ENCODE assay signal across 13 cellular contexts in genomic region chr2:23673830-23674679, GRCh38.
DNase-seq lines count a peak whose midpoint lies in the region; ATAC-seq and TF ChIP-seq lines count a peak whose summit lies in the region.
"Had no signal": no experiment of that assay in that cellular context is flagged by ENCODE, and none has a peak within 500 bp of the region (broad histone marks: within the 10 kb centered on the region; RNA-seq: fewer than 3 reads in every experiment).

No MANE protein-coding gene starts in this region.

- H3K4me3 ChIP-seq in DND-41 (ENCODE audit: low read depth in 1 of 2, low read length in 2 of 2) = no peak overlapping the region
- H3K4me3 ChIP-seq: body of pancreas, lower lobe of right lung had no signal

- no peaks in the 10 kb centered on the region for H3K23me2 ChIP-seq in H9 (ENCODE audit: insufficient read length, low read depth, low read length, poor library complexity, severe bottlenecking)

- no CpG with 5 or more reads among the region's 12 CpGs for WGBS in H9 (ENCODE audit: extremely low coverage, insufficient read length, low lambda C conversion rate)

- no peak overlapping the region for H2BK15ac ChIP-seq in H9 (ENCODE audit: low read depth, low read length)

- H3K23ac ChIP-seq in H9 (ENCODE audit: insufficient read length, low read depth, low read length) = no peak overlapping the region

- H3K4me3 Mint-ChIP-seq in H9 (no peak overlapping the region), CD14-positive monocyte (no peak overlapping the region)

- no peak overlapping the region for H3K27ac ChIP-seq in DND-41 (ENCODE audit: low read length)
- no peak overlapping the region for H3K27ac ChIP-seq in H9 (ENCODE audit: insufficient read length, low read depth, low read length)
- H3K27ac ChIP-seq: body of pancreas, lower lobe of right lung had no signal

- ATAC-seq in DND-41 (ENCODE audit: insufficient read depth, low read depth) = peak; percentile 83
- ATAC-seq in GM21381 (IDR thresholded peaks at IDR 0.05; ENCODE audit: unreplicated experiment) = no peak
- no peak for ATAC-seq in sciatic nerve
- ATAC-seq in HG02642 (IDR thresholded peaks at IDR 0.05; ENCODE audit: poor library complexity, unreplicated experiment) = no peak
- ATAC-seq: body of pancreas, lower lobe of right lung had no signal

- no peaks in the 10 kb centered on the region for H3K36me3 ChIP-seq in DND-41 (ENCODE audit: insufficient read depth, low read length)
- H3K36me3 ChIP-seq: lower lobe of right lung had no signal

- H3K27me3 ChIP-seq in DND-41 (ENCODE audit: insufficient read depth, low read length, poor library complexity) = no peaks in the 10 kb centered on the region
- H3K27me3 ChIP-seq in H9 (ENCODE audit: insufficient read depth, low read length) = no peaks in the 10 kb centered on the region
- H3K27me3 ChIP-seq: body of pancreas had no signal

- no peak overlapping the region for H4K5ac ChIP-seq in H9 (ENCODE audit: insufficient read length, low read depth, low read length)

- no peak overlapping the region for H2BK5ac ChIP-seq in H9 (ENCODE audit: insufficient read length, low read length)

- H4K91ac ChIP-seq in H9 (ENCODE audit: insufficient read length, low read depth, low read length) = no peak overlapping the region

- H3K56ac ChIP-seq in H9 (ENCODE audit: insufficient read length, low read depth, low read length) = no peak overlapping the region

- no peak overlapping the region for H2BK120ac ChIP-seq in H9 (ENCODE audit: low read depth, low read length, poor library complexity, severe bottlenecking)

- no peak overlapping the region for H3K9ac ChIP-seq in DND-41 (ENCODE audit: low read depth, low read length)
- no peak overlapping the region for H3K9ac ChIP-seq in H9 (ENCODE audit: extremely low read depth, insufficient read length, low read length)

- H3K79me1 ChIP-seq in H9 (ENCODE audit: insufficient read depth, low read depth, low read length, poor library complexity, severe bottlenecking) = no peaks in the 10 kb centered on the region

- H4K8ac ChIP-seq in H9 (replicated peaks; ENCODE audit: insufficient read length, low read depth, low read length) = peak overlapping the region; percentile 4

- no peak overlapping the region for H2BK12ac ChIP-seq in H9 (ENCODE audit: insufficient read length, low read depth, low read length)

- no peak overlapping the region for H3K18ac ChIP-seq in H9 (ENCODE audit: insufficient read length, low read depth, low read length)

- DNase-seq in DND-41 (peak; percentile 58), H9 (peak; percentile 48), OCI-M1 (lab: John Stamatoyannopoulos, UW) (peak; percentile 46), iPS-NIHi7 (ENCODE audit: extremely low spot score) (peak; percentile 80), CD14-positive monocyte (ENCODE audit: low spot score) (no peak), sciatic nerve (ENCODE audit: low spot score) (no peak)
- DNase-seq: body of pancreas, Calu3, glutamatergic neuron, IMR-90, lower lobe of right lung had no signal

- H2AK5ac ChIP-seq in H9 (ENCODE audit: insufficient read length, low read length) = no peak overlapping the region

- H3K27ac Mint-ChIP-seq in H9 = peak overlapping the region in 1 of 3 experiments; percentile 16; a peak in 1 of 7 replicates
- no peak overlapping the region for H3K27ac Mint-ChIP-seq in CD14-positive monocyte

- TF ChIP-seq CTCF in DND-41 (IDR thresholded peaks at IDR 0.05; ENCODE audit: borderline replicate concordance, extremely low read depth, low read length, poor library complexity, severe bottlenecking) = no peak
- peak; percentile 20; the same call in 1 of the 3 replicates for TF ChIP-seq CTCF in H9 (conservative IDR thresholded peaks at IDR 0.05)
- TF ChIP-seq CTCF in CD14-positive monocyte (IDR thresholded peaks at IDR 0.05) = no peak

- H2BK20ac ChIP-seq in H9 (ENCODE audit: low read depth, low read length, poor library complexity, severe bottlenecking) = no peak overlapping the region

- H3K4me1 ChIP-seq in DND-41 (ENCODE audit: insufficient read depth, low read length) (peaks cover 3% of the 10 kb centered on the region; the same call in 1 of the 2 replicates), H9 (ENCODE audit: insufficient read depth, low read length) (no peaks in the 10 kb centered on the region)
- H3K4me1 ChIP-seq: lower lobe of right lung had no signal

- peaks cover 0 to 4% (median 2%) of the 10 kb centered on the region in 3 experiments; a peak in 3 of 7 replicates for H3K36me3 Mint-ChIP-seq in H9 (ENCODE audit: insufficient read depth in 1 of 3, low read depth in 3 of 3)
- no peaks in the 10 kb centered on the region for H3K36me3 Mint-ChIP-seq in CD14-positive monocyte

- H3K4me2 ChIP-seq in DND-41 (ENCODE audit: insufficient read depth, low read length) (no peak overlapping the region), H9 (ENCODE audit: insufficient read depth, insufficient read length, low read length) (no peak overlapping the region)

- no peak overlapping the region for H2AFZ ChIP-seq in DND-41 (ENCODE audit: low read depth, low read length)
- H2AFZ ChIP-seq in H9 (ENCODE audit: low read length) = no peak overlapping the region

- H3K14ac ChIP-seq in H9 (ENCODE audit: insufficient read depth, low read length) = no peak overlapping the region

- H4K20me1 ChIP-seq in DND-41 (ENCODE audit: insufficient read depth, low read length) (peaks cover 13% of the 10 kb centered on the region), H9 (ENCODE audit: control insufficient read depth, insufficient read depth, insufficient read length) (no peaks in the 10 kb centered on the region)

- intact Hi-C loops in CD14-positive monocyte (cut with micrococcal nuclease) (no loop called here), sciatic nerve (cut with DNase I) (no loop called here)

- no peak overlapping the region for H3K4ac ChIP-seq in H9 (ENCODE audit: low read depth, low read length)

- no peaks in the 10 kb centered on the region for H3K79me2 ChIP-seq in DND-41 (ENCODE audit: insufficient read depth, low read length)
- H3K79me2 ChIP-seq in H9 (ENCODE audit: insufficient read depth, low read length) = no peaks in the 10 kb centered on the region

- H3K4me1 Mint-ChIP-seq in H9 = peaks cover 10 to 13% of the 10 kb centered on the region in 2 experiments
- no peaks in the 10 kb centered on the region for H3K4me1 Mint-ChIP-seq in CD14-positive monocyte

- H3K9me3 ChIP-seq in DND-41 (ENCODE audit: insufficient read depth, low read length, severe bottlenecking) (no peaks in the 10 kb centered on the region), H9 (ENCODE audit: control insufficient read depth, low read depth, low read length) (no peaks in the 10 kb centered on the region)
- H3K9me3 ChIP-seq: lower lobe of right lung had no signal

- no peak overlapping the region for H3T11ph ChIP-seq in H9 (ENCODE audit: low read length)

- H3K9me3 Mint-ChIP-seq in H9 = peaks cover 0 to 3% of the 10 kb centered on the region in 2 experiments; a peak in 2 of 5 replicates
- peaks cover under 1 to 10% (median 5%) of the 10 kb centered on the region in 7 donors for H3K9me3 Mint-ChIP-seq in CD14-positive monocyte

- H3K27me3 Mint-ChIP-seq in H9 (ENCODE audit: low read depth) = peaks cover 2% of the 10 kb centered on the region; the same call in 1 of the 2 replicates
- peaks cover 4 to 10% (median 5%) of the 10 kb centered on the region in 3 donors for H3K27me3 Mint-ChIP-seq in CD14-positive monocyte (ENCODE audit: low read depth in 3 of 3)

Comparison
In these comparisons a context has a peak if more than half of its experiments do, and no peak if none do; other contexts are left out.
1. DNase-seq: peak in DND-41 (single experiment), H9 (single experiment), OCI-M1 (single experiment) and iPS-NIHi7 (single experiment); none in CD14-positive monocyte (single experiment) and sciatic nerve (single experiment).